In genomic region chr6:116287668-116288282, GRCh38 we compare ENCODE assay signal across 8 cellular contexts. TPM values are rescaled to one million over a fixed set of nuclear protein-coding genes. Genes with fewer than 3 reads are reported as not detected.
A peak's percentile ranks its signal among the peaks of the same experiment; 100 is the strongest.
DNase-seq lines count a peak whose midpoint lies in the region; ATAC-seq, FAIRE-seq and TF ChIP-seq lines count a peak whose summit lies in the region.

No MANE protein-coding gene starts in this region.

- H3K9me3 Mint-ChIP-seq in activated naive CD8-positive, alpha-beta T cell treated with anti-CD3 and anti-CD28 coated beads, Interleukin-2, amount 10 ng/mL, durations not matched to agents 7 days and 5 days, result no peaks in the 10 kb centered on the region
- no peaks in the 10 kb centered on the region for H3K9me3 Mint-ChIP-seq in activated naive CD8-positive, alpha-beta T cell treated with anti-CD3 and anti-CD28 coated beads for 36 hours
- H3K9me3 Mint-ChIP-seq in naive thymus-derived CD8-positive, alpha-beta T cell, result no peaks in the 10 kb centered on the region

- no peaks in the 10 kb centered on the region for H3K9me3 ChIP-seq in endothelial cell of umbilical vein (replicated peaks; ENCODE audit: control insufficient read depth, insufficient read depth, low read length)

- no peak overlapping the region for H2AFZ ChIP-seq in endothelial cell of umbilical vein (ENCODE audit: low read depth, low read length)

- H3K27ac Mint-ChIP-seq in activated naive CD8-positive, alpha-beta T cell treated with anti-CD3 and anti-CD28 coated beads, Interleukin-2, amount 10 ng/mL, durations not matched to agents 7 days and 5 days, result no peak overlapping the region
- H3K27ac Mint-ChIP-seq in activated naive CD8-positive, alpha-beta T cell treated with anti-CD3 and anti-CD28 coated beads for 36 hours, result no peak overlapping the region
- H3K27ac Mint-ChIP-seq in naive thymus-derived CD8-positive, alpha-beta T cell, result no peak overlapping the region

- H3K4me1 Mint-ChIP-seq in activated naive CD8-positive, alpha-beta T cell treated with anti-CD3 and anti-CD28 coated beads, Interleukin-2, amount 10 ng/mL, durations not matched to agents 7 days and 5 days, result no peaks in the 10 kb centered on the region
- H3K4me1 Mint-ChIP-seq in activated naive CD8-positive, alpha-beta T cell treated with anti-CD3 and anti-CD28 coated beads for 36 hours, result no peaks in the 10 kb centered on the region
- peaks cover 0 to 3% (median under 1%) of the 10 kb centered on the region in 4 donors for H3K4me1 Mint-ChIP-seq in naive thymus-derived CD8-positive, alpha-beta T cell

- no TSS peak for BruUV-seq in endothelial cell of umbilical vein (replicated peaks; lab: Mats Ljungman, UMichigan)

- H3K9ac ChIP-seq in endothelial cell of umbilical vein (replicated peaks; ENCODE audit: extremely low read depth, insufficient read depth, low read length), result no peak overlapping the region

- peak; percentile 57 for TF ChIP-seq CTCF in endothelial cell of umbilical vein (IDR thresholded peaks at IDR 0.05; ENCODE audit: extremely low read depth in 1 of 2, insufficient read depth in 1 of 2, low read depth in 1 of 2, low read length in 2 of 2)

- H3K27me3 Mint-ChIP-seq in activated naive CD8-positive, alpha-beta T cell treated with anti-CD3 and anti-CD28 coated beads, Interleukin-2, amount 10 ng/mL, durations not matched to agents 7 days and 5 days, result no peaks in the 10 kb centered on the region
- H3K27me3 Mint-ChIP-seq in activated naive CD8-positive, alpha-beta T cell treated with anti-CD3 and anti-CD28 coated beads for 36 hours, result no peaks in the 10 kb centered on the region
- no peaks in the 10 kb centered on the region for H3K27me3 Mint-ChIP-seq in naive thymus-derived CD8-positive, alpha-beta T cell

- no peaks in the 10 kb centered on the region for H3K36me3 Mint-ChIP-seq in activated naive CD8-positive, alpha-beta T cell treated with anti-CD3 and anti-CD28 coated beads, Interleukin-2, amount 10 ng/mL, durations not matched to agents 7 days and 5 days
- H3K36me3 Mint-ChIP-seq in activated naive CD8-positive, alpha-beta T cell treated with anti-CD3 and anti-CD28 coated beads for 36 hours, result no peaks in the 10 kb centered on the region
- no peaks in the 10 kb centered on the region for H3K36me3 Mint-ChIP-seq in naive thymus-derived CD8-positive, alpha-beta T cell

- CTCF ChIA-PET in endothelial cell of umbilical vein (lab: Charles Lee), result interaction anchor here (0.5 to 4.5 kb wide), 92 partner anchors 9 to 557 kb away, joined by 3 to 90 read pairs (median 5); partner anchors contain the start of genes CALHM5, DSE, RSPH4A and RWDD1

- H3K9me1 ChIP-seq in endothelial cell of umbilical vein (replicated peaks; ENCODE audit: control insufficient read depth, extremely low read depth, insufficient read depth, low read length), result no peaks in the 10 kb centered on the region

- H3K79me2 ChIP-seq in endothelial cell of umbilical vein (ENCODE audit: control insufficient read depth, insufficient read depth, low read length), result no peaks in the 10 kb centered on the region

- dilution Hi-C loops in endothelial cell of umbilical vein (cut with MboI; ENCODE audit: extremely low pct_ligation_motif_present, low sequenced_read_pairs), result no loop called here

- no peak for DNase-seq in activated naive CD8-positive, alpha-beta T cell treated with anti-CD3 and anti-CD28 coated beads, Interleukin-2, amount 10 ng/mL, durations not matched to agents 7 days and 5 days
- DNase-seq in activated naive CD8-positive, alpha-beta T cell treated with anti-CD3 and anti-CD28 coated beads for 36 hours, result no peak
- DNase-seq in RKO (ENCODE audit: low spot score) (peak; percentile 84), endothelial cell of umbilical vein (ENCODE audit: low read depth, low spot score) (peak; percentile 65)
- DNase-seq in naive thymus-derived CD8-positive, alpha-beta T cell, result peak in 4 of 10 donors; percentile 8 to 56 (median 50)
- no peak for DNase-seq in stimulated activated CD4-positive, alpha-beta T cell treated with anti-CD3 and anti-CD28 coated beads, Interleukin-15, amount 100 ng/mL, for 24 hours
- DNase-seq in activated T-cell treated with anti-CD3 and anti-CD28 coated beads, Interleukin-2, amount 50 U/mL, for 1 hour, result no peak

- FAIRE-seq in endothelial cell of umbilical vein (lab: Jason Lieb, UNC), result peak; percentile 76

- intact Hi-C loops in endothelial cell of umbilical vein (cut with micrococcal nuclease), result loop anchor here (1.0 to 5.0 kb wide), 7 partner anchors 85 to 560 kb away; partner anchors contain the start of genes CALHM5, CALHM6 and DSE

- no peaks in the 10 kb centered on the region for H3K27me3 ChIP-seq in endothelial cell of umbilical vein (ENCODE audit: control insufficient read depth in 2 of 2, insufficient read depth in 2 of 2, low read length in 2 of 2)

- H3K4me1 ChIP-seq in endothelial cell of umbilical vein (ENCODE audit: control insufficient read depth, extremely low read depth, insufficient read depth, low read length), result no peaks in the 10 kb centered on the region

- no peaks in the 10 kb centered on the region for H4K20me1 ChIP-seq in endothelial cell of umbilical vein (replicated peaks; ENCODE audit: control insufficient read depth, extremely low read depth, insufficient read depth, low read length)

- H3K4me3 Mint-ChIP-seq in activated naive CD8-positive, alpha-beta T cell treated with anti-CD3 and anti-CD28 coated beads, Interleukin-2, amount 10 ng/mL, durations not matched to agents 7 days and 5 days, result no peak overlapping the region
- no peak overlapping the region for H3K4me3 Mint-ChIP-seq in activated naive CD8-positive, alpha-beta T cell treated with anti-CD3 and anti-CD28 coated beads for 36 hours
- no peak overlapping the region for H3K4me3 Mint-ChIP-seq in naive thymus-derived CD8-positive, alpha-beta T cell

- peak; percentile 60 for ATAC-seq in activated naive CD8-positive, alpha-beta T cell treated with anti-CD3 and anti-CD28 coated beads, Interleukin-2, amount 10 ng/mL, durations not matched to agents 7 days and 5 days (ENCODE audit: low read depth)
- peak; percentile 71 for ATAC-seq in HG03520 (IDR thresholded peaks at IDR 0.05; ENCODE audit: unreplicated experiment)
- ATAC-seq in naive thymus-derived CD8-positive, alpha-beta T cell, result peak; percentile 79 to 81

- POLR2A ChIA-PET in activated naive CD8-positive, alpha-beta T cell treated with anti-CD3 and anti-CD28 coated beads, Interleukin-2, amount 10 ng/mL, durations not matched to agents 7 days and 5 days (lab: Charles Lee), result no interaction called here
- POLR2A ChIA-PET in endothelial cell of umbilical vein (lab: Charles Lee), result interaction anchor here (0.6 kb wide), 1 partner anchor 46 kb away, joined by 3 read pairs; no protein-coding TSS in a partner anchor
- POLR2A ChIA-PET in naive thymus-derived CD8-positive, alpha-beta T cell (lab: Charles Lee), result no interaction called here

- no peak for TF ChIP-seq POLR2A in endothelial cell of umbilical vein (IDR thresholded peaks at IDR 0.05; ENCODE audit: low read depth, low read length)

- no peak overlapping the region for H3K27ac ChIP-seq in endothelial cell of umbilical vein (ENCODE audit: insufficient read depth, low read depth, low read length)

- H3K4me3 ChIP-seq in endothelial cell of umbilical vein (replicated peaks in 1 of 3; ENCODE audit: insufficient read depth in 1 of 3, low read depth in 1 of 3, low read length in 3 of 3), result no peak overlapping the region

- H3K36me3 ChIP-seq in endothelial cell of umbilical vein (ENCODE audit: control insufficient read depth in 2 of 2, extremely low read depth in 1 of 2, insufficient read depth in 2 of 2, low read length in 2 of 2), result no peaks in the 10 kb centered on the region

- no peak overlapping the region for H3K4me2 ChIP-seq in endothelial cell of umbilical vein (ENCODE audit: insufficient read depth, low read length)

TF ChIP-seq in endothelial cell of umbilical vein, 7 proteins besides CTCF, POLR2A, EP300 and RAD21 (continues in another document):
- TF ChIP-seq GATA2 (IDR thresholded peaks at IDR 0.05; ENCODE audit: insufficient read depth, insufficient read length, low read depth, low read length) (no peak), MYC (IDR thresholded peaks at IDR 0.05; ENCODE audit: low read depth, low read length) (no peak), POLR2AphosphoS5 (IDR thresholded peaks at IDR 0.05; ENCODE audit: insufficient read depth, low read depth, low read length) (no peak)

RNA-seq across cellular contexts. Expression of gene TSPYL1, which starts 8.0 kb away (rescaled TPM):
- total RNA-seq in activated naive CD8-positive, alpha-beta T cell treated with anti-CD3 and anti-CD28 coated beads, Interleukin-2, amount 10 ng/mL, durations not matched to agents 7 days and 5 days, result 10 to 100 TPM; 59.9 to 66.8 TPM
- 10 to 100 TPM; 45.4 to 46.0 TPM for total RNA-seq in activated naive CD8-positive, alpha-beta T cell treated with anti-CD3 and anti-CD28 coated beads for 36 hours
- 54.5 and 57.3 TPM in 2 replicates for total RNA-seq in endothelial cell of umbilical vein
- polyA plus RNA-seq in endothelial cell of umbilical vein, result 28.7 and 32.1 TPM in 2 replicates
- 22.7 and 22.8 TPM in 2 replicates for polyA plus RNA-seq in endothelial cell of umbilical vein (2011; cell fraction: cytosol; rRNA removed)
- 16.6 and 18.5 TPM in 2 replicates for polyA plus RNA-seq in endothelial cell of umbilical vein (2011; cell fraction: nucleus; rRNA removed)
- polyA plus RNA-seq in endothelial cell of umbilical vein (2012), result 30.1 and 38.2 TPM in 2 replicates
- polyA minus RNA-seq in endothelial cell of umbilical vein, result 94.4 and 108 TPM in 2 replicates
- polyA minus RNA-seq in endothelial cell of umbilical vein (2011; cell fraction: cytosol; rRNA and poly(A)+ RNA removed), result 47.3 TPM
- 22.3 and 26.4 TPM in 2 replicates for polyA minus RNA-seq in endothelial cell of umbilical vein (2011; cell fraction: nucleus; rRNA and poly(A)+ RNA removed)
- total RNA-seq in naive thymus-derived CD8-positive, alpha-beta T cell, result 100 to 1,000 TPM; 104 to 106 TPM
- 10 to 100 TPM; 28.2 to 49.1 (median 36.7) TPM for polyA plus RNA-seq in naive thymus-derived CD8-positive, alpha-beta T cell

RNA-seq across cellular contexts. Expression of gene TSPYL4, which starts 33.9 kb away (rescaled TPM):
- total RNA-seq in activated naive CD8-positive, alpha-beta T cell treated with anti-CD3 and anti-CD28 coated beads, Interleukin-2, amount 10 ng/mL, durations not matched to agents 7 days and 5 days, result 10 to 100 TPM; 19.2 to 19.4 TPM
- total RNA-seq in activated naive CD8-positive, alpha-beta T cell treated with anti-CD3 and anti-CD28 coated beads for 36 hours, result 10 to 100 TPM; 15.1 to 15.2 TPM
- total RNA-seq in endothelial cell of umbilical vein, result 24.5 and 34.4 TPM in 2 replicates
- polyA plus RNA-seq in endothelial cell of umbilical vein, result 43.1 and 45.5 TPM in 2 replicates
- 27.5 and 32.1 TPM in 2 replicates for polyA plus RNA-seq in endothelial cell of umbilical vein (2011; cell fraction: cytosol; rRNA removed)
- 75.8 and 97.1 TPM in 2 replicates for polyA plus RNA-seq in endothelial cell of umbilical vein (2011; cell fraction: nucleus; rRNA removed)
- polyA plus RNA-seq in endothelial cell of umbilical vein (2012), result 16.1 and 18.4 TPM in 2 replicates
- 57.3 and 61.9 TPM in 2 replicates for polyA minus RNA-seq in endothelial cell of umbilical vein
- 3.1 TPM for polyA minus RNA-seq in endothelial cell of umbilical vein (2011; cell fraction: cytosol; rRNA and poly(A)+ RNA removed)
- polyA minus RNA-seq in endothelial cell of umbilical vein (2011; cell fraction: nucleus; rRNA and poly(A)+ RNA removed), result 30.5 and 40.3 TPM in 2 replicates
- 10 to 100 TPM; 23.1 to 24.7 TPM for total RNA-seq in naive thymus-derived CD8-positive, alpha-beta T cell
- 10 to 100 TPM; 12.5 to 19.4 (median 12.7) TPM for polyA plus RNA-seq in naive thymus-derived CD8-positive, alpha-beta T cell

Comparison
In these comparisons a context has a peak if more than half of its experiments do, and no peak if none do; other contexts are left out.
1. DNase-seq: peak in RKO (single experiment) and endothelial cell of umbilical vein (single experiment); none in activated naive CD8-positive, alpha-beta T cell treated with anti-CD3 and anti-CD28 coated beads, Interleukin-2, amount 10 ng/mL, durations not matched to agents 7 days and 5 days (single experiment), activated naive CD8-positive, alpha-beta T cell treated with anti-CD3 and anti-CD28 coated beads for 36 hours (single experiment), stimulated activated CD4-positive, alpha-beta T cell treated with anti-CD3 and anti-CD28 coated beads, Interleukin-15, amount 100 ng/mL, for 24 hours (single experiment) and activated T-cell treated with anti-CD3 and anti-CD28 coated beads, Interleukin-2, amount 50 U/mL, for 1 hour (single experiment).
2. Peak in every context shown above with its lines, with median percentiles within 50 percentile points of each other: ATAC-seq.